In genomic region chr1:233897325-233898162, GRCh38 we compare ENCODE assay signal across 17 cellular contexts. TPM values are rescaled to one million over a fixed set of nuclear protein-coding genes. Genes with fewer than 3 reads are reported as not detected.
DNase-seq lines count a peak whose midpoint lies in the region; ATAC-seq lines count a peak whose summit lies in the region.
"Had no signal": no experiment of that assay in that cellular context is flagged by ENCODE, and none has a peak within 500 bp of the region (broad histone marks: within the 10 kb centered on the region; RNA-seq: fewer than 3 reads in every experiment).

No MANE protein-coding gene starts in this region.

- peak overlapping the region; percentile 46 for H3K27ac Mint-ChIP-seq in activated naive CD4-positive, alpha-beta T cell treated with anti-CD3 and anti-CD28 coated beads, Interleukin-2, amount 50 U/mL, for 24 hours
- no peak overlapping the region for H3K27ac Mint-ChIP-seq in activated naive CD4-positive, alpha-beta T cell treated with anti-CD3 and anti-CD28 coated beads, Interleukin-2, amount 10 ng/mL, durations not matched to agents 7 days and 5 days

- H3K27me3 ChIP-seq in H7 (ENCODE audit: control insufficient read depth, insufficient read depth, low read length), result no peaks in the 10 kb centered on the region

- H3K4me1 Mint-ChIP-seq in activated naive CD4-positive, alpha-beta T cell treated with anti-CD3 and anti-CD28 coated beads, Interleukin-2, amount 50 U/mL, for 24 hours, result no peaks in the 10 kb centered on the region
- no peaks in the 10 kb centered on the region for H3K4me1 Mint-ChIP-seq in activated naive CD4-positive, alpha-beta T cell treated with anti-CD3 and anti-CD28 coated beads, Interleukin-2, amount 10 ng/mL, durations not matched to agents 7 days and 5 days
- H3K4me1 Mint-ChIP-seq: neural crest cell had no signal

- H3K4me3 ChIP-seq in H7 (ENCODE audit: insufficient read depth, low read depth, low read length), result no peak overlapping the region
- H3K4me3 ChIP-seq: A549, upper lobe of right lung had no signal

- H3K36me3 Mint-ChIP-seq in activated naive CD4-positive, alpha-beta T cell treated with anti-CD3 and anti-CD28 coated beads, Interleukin-2, amount 50 U/mL, for 24 hours, result no peaks in the 10 kb centered on the region
- H3K36me3 Mint-ChIP-seq in activated naive CD4-positive, alpha-beta T cell treated with anti-CD3 and anti-CD28 coated beads, Interleukin-2, amount 10 ng/mL, durations not matched to agents 7 days and 5 days, result no peaks in the 10 kb centered on the region

- H3K9me3 Mint-ChIP-seq in activated naive CD4-positive, alpha-beta T cell treated with anti-CD3 and anti-CD28 coated beads, Interleukin-2, amount 50 U/mL, for 24 hours, result peaks cover 4% of the 10 kb centered on the region
- no peaks in the 10 kb centered on the region for H3K9me3 Mint-ChIP-seq in activated naive CD4-positive, alpha-beta T cell treated with anti-CD3 and anti-CD28 coated beads, Interleukin-2, amount 10 ng/mL, durations not matched to agents 7 days and 5 days

- H3K36me3 ChIP-seq in H7 (replicated peaks; ENCODE audit: control insufficient read depth, insufficient read depth, low read length), result no peaks in the 10 kb centered on the region
- H3K36me3 ChIP-seq: upper lobe of right lung had no signal

- DNase-seq in activated naive CD4-positive, alpha-beta T cell treated with anti-CD3 and anti-CD28 coated beads, Interleukin-2, amount 10 ng/mL, durations not matched to agents 7 days and 5 days, result no peak
- DNase-seq in NCI-H82 (lab: John Stamatoyannopoulos, UW) (no peak), H7 (no peak), NOMO-1 treated with DMSO at 0.1 percent for 48 hours (lab: John Stamatoyannopoulos, UW; ENCODE audit: unreplicated experiment) (no peak), activated gamma-delta T cell treated with Interleukin-2 at 50 U/mL for 16 hours (no peak)
- DNase-seq: activated CD4-positive, alpha-beta T cell treated with anti-CD3 and anti-CD28 coated beads, Interleukin-2, amount 50 U/mL, for 48 hours; anterior cingulate cortex; erythroblast; NCI-H2029 treated with DMSO at 0.1 percent for 48 hours; stimulated activated CD4-positive, alpha-beta T cell treated with anti-CD3 and anti-CD28 coated beads, Interleukin-4, amount 100 ng/mL, for 4 hours; upper lobe of right lung had no signal

- peaks cover 15% of the 10 kb centered on the region for H3K27me3 Mint-ChIP-seq in activated naive CD4-positive, alpha-beta T cell treated with anti-CD3 and anti-CD28 coated beads, Interleukin-2, amount 50 U/mL, for 24 hours
- H3K27me3 Mint-ChIP-seq in activated naive CD4-positive, alpha-beta T cell treated with anti-CD3 and anti-CD28 coated beads, Interleukin-2, amount 10 ng/mL, durations not matched to agents 7 days and 5 days, result no peaks in the 10 kb centered on the region

- ATAC-seq in HG02588 (IDR thresholded peaks at IDR 0.05; ENCODE audit: unreplicated experiment), result peak; percentile 94
- ATAC-seq in HG03432 (IDR thresholded peaks at IDR 0.05; ENCODE audit: unreplicated experiment), result peak; percentile 99
- ATAC-seq: A549, upper lobe of right lung had no signal

- CTCF ChIA-PET in activated naive CD4-positive, alpha-beta T cell treated with anti-CD3 and anti-CD28 coated beads, Interleukin-2, amount 10 ng/mL, durations not matched to agents 7 days and 5 days (lab: Charles Lee), result interaction anchor here (0.6 kb wide), 1 partner anchor 233 kb away, joined by 4 read pairs; no protein-coding TSS in a partner anchor

- no peak overlapping the region for H3K4me3 Mint-ChIP-seq in activated naive CD4-positive, alpha-beta T cell treated with anti-CD3 and anti-CD28 coated beads, Interleukin-2, amount 50 U/mL, for 24 hours
- H3K4me3 Mint-ChIP-seq in activated naive CD4-positive, alpha-beta T cell treated with anti-CD3 and anti-CD28 coated beads, Interleukin-2, amount 10 ng/mL, durations not matched to agents 7 days and 5 days, result no peak overlapping the region
- H3K4me3 Mint-ChIP-seq: neural crest cell had no signal

RNA-seq across cellular contexts. Expression of gene SLC35F3, which starts 6.9 kb away (rescaled TPM):
- total RNA-seq in H7 (2014; rRNA removed; shearing (Covaris generic)), result 4.6 and 7.2 TPM in 2 replicates
- total RNA-seq: G401 had no signal
